ENCODE assay signal across 8 cellular contexts in genomic region chr12:93167841-93168492, GRCh38.
A peak's percentile ranks its signal among the peaks of the same experiment; 100 is the strongest.
DNase-seq lines count a peak whose midpoint lies in the region; ATAC-seq and TF ChIP-seq lines count a peak whose summit lies in the region.

No MANE protein-coding gene starts in this region.

- peak overlapping the region; percentile 63 for H3K4me3 ChIP-seq in GM06990 (replicated peaks; ENCODE audit: low read depth, low read length)
- peak overlapping the region; percentile 48 for H3K4me3 ChIP-seq in HUES6 (ENCODE audit: low read depth, low read length)
- peak overlapping the region; percentile 25 to 34 for H3K4me3 ChIP-seq in left lung

- DNase-seq in GM06990 (ENCODE audit: extremely low read depth, insufficient read length) (peak; percentile 71), left lung (no peak)
- DNase-seq in activated CD8-positive, alpha-beta memory T cell treated with anti-CD3 and anti-CD28 coated beads, Interleukin-2, amount 50 U/mL, for 4 hours: no peak
- no peak for DNase-seq in effector CD4-positive, alpha-beta T cell

- H3K27ac Mint-ChIP-seq in brain: peak overlapping the region; percentile 21 to 83 (median 46)
- H3K27ac Mint-ChIP-seq in stimulated activated naive CD8-positive, alpha-beta T cell treated with anti-CD3 and anti-CD28 coated beads, Interleukin-15, Interleukin-2, amounts not matched to agents 100 ng/mL and 50 ng/mL, for 24 hours: peak overlapping the region; percentile 80

- H3K27me3 Mint-ChIP-seq in brain: peaks cover 6% of the 10 kb centered on the region
- H3K27me3 Mint-ChIP-seq in stimulated activated naive CD8-positive, alpha-beta T cell treated with anti-CD3 and anti-CD28 coated beads, Interleukin-15, Interleukin-2, amounts not matched to agents 100 ng/mL and 50 ng/mL, for 24 hours: peaks cover 13% of the 10 kb centered on the region

- H3K4me1 ChIP-seq in HUES6 (ENCODE audit: control insufficient read depth, insufficient read depth, low read length) (peaks cover 9% of the 10 kb centered on the region; the same call in 1 of the 2 replicates), left lung (peaks cover 4% of the 10 kb centered on the region in 2 donors)

- H3K36me3 ChIP-seq in GM06990 (ENCODE audit: control insufficient read depth, insufficient read depth, low read length): no peaks in the 10 kb centered on the region
- no peaks in the 10 kb centered on the region for H3K36me3 ChIP-seq in HUES6 (ENCODE audit: control insufficient read depth, insufficient read depth, low read length)
- H3K36me3 ChIP-seq in left lung: no peaks in the 10 kb centered on the region

- no peaks in the 10 kb centered on the region for H3K36me3 Mint-ChIP-seq in brain
- H3K36me3 Mint-ChIP-seq in stimulated activated naive CD8-positive, alpha-beta T cell treated with anti-CD3 and anti-CD28 coated beads, Interleukin-15, Interleukin-2, amounts not matched to agents 100 ng/mL and 50 ng/mL, for 24 hours (ENCODE audit: low read depth): no peaks in the 10 kb centered on the region

- TF ChIP-seq CTCF in GM06990 (IDR thresholded peaks at IDR 0.05; ENCODE audit: insufficient read depth, low read length, poor library complexity, severe bottlenecking) (no peak), brain (conservative IDR thresholded peaks at IDR 0.05) (no peak), left lung (IDR thresholded peaks at IDR 0.05) (no peak)

- intact Hi-C loops in left lung (cut with DNase I): no loop called here

- H3K27ac ChIP-seq in HUES6 (ENCODE audit: low read depth, low read length): no peak overlapping the region
- no peak overlapping the region for H3K27ac ChIP-seq in left lung

- no peak overlapping the region for H3K9ac ChIP-seq in HUES6 (ENCODE audit: low read length)

- peaks cover 0 to 4% (median 0%) of the 10 kb centered on the region in 5 experiments for H3K9me3 Mint-ChIP-seq in brain
- no peaks in the 10 kb centered on the region for H3K9me3 Mint-ChIP-seq in stimulated activated naive CD8-positive, alpha-beta T cell treated with anti-CD3 and anti-CD28 coated beads, Interleukin-15, Interleukin-2, amounts not matched to agents 100 ng/mL and 50 ng/mL, for 24 hours

- ATAC-seq in GM21381 (IDR thresholded peaks at IDR 0.05; ENCODE audit: unreplicated experiment): peak; percentile 60
- peak; percentile 84 for ATAC-seq in left lung

- peak overlapping the region; percentile 52 to 81 (median 76) for H3K4me3 Mint-ChIP-seq in brain
- H3K4me3 Mint-ChIP-seq in stimulated activated naive CD8-positive, alpha-beta T cell treated with anti-CD3 and anti-CD28 coated beads, Interleukin-15, Interleukin-2, amounts not matched to agents 100 ng/mL and 50 ng/mL, for 24 hours: peak overlapping the region; percentile 66

- peaks cover 11% of the 10 kb centered on the region for H3K4me1 Mint-ChIP-seq in brain
- H3K4me1 Mint-ChIP-seq in stimulated activated naive CD8-positive, alpha-beta T cell treated with anti-CD3 and anti-CD28 coated beads, Interleukin-15, Interleukin-2, amounts not matched to agents 100 ng/mL and 50 ng/mL, for 24 hours (ENCODE audit: low read depth): peaks cover 34% of the 10 kb centered on the region

- H3K27me3 ChIP-seq in GM06990 (replicated peaks; ENCODE audit: control insufficient read depth, insufficient read depth, low read length) (no peaks in the 10 kb centered on the region), HUES6 (ENCODE audit: control insufficient read depth, insufficient read depth, low read length) (peaks cover 17% of the 10 kb centered on the region), left lung (no peaks in the 10 kb centered on the region)

- H3K9me3 ChIP-seq in HUES6 (ENCODE audit: control insufficient read depth, insufficient read depth, low read depth, low read length): no peaks in the 10 kb centered on the region
- H3K9me3 ChIP-seq in left lung: no peaks in the 10 kb centered on the region
